Comparison of ENCODE assay signal across 22 cellular contexts in the genomic region with DNA sequence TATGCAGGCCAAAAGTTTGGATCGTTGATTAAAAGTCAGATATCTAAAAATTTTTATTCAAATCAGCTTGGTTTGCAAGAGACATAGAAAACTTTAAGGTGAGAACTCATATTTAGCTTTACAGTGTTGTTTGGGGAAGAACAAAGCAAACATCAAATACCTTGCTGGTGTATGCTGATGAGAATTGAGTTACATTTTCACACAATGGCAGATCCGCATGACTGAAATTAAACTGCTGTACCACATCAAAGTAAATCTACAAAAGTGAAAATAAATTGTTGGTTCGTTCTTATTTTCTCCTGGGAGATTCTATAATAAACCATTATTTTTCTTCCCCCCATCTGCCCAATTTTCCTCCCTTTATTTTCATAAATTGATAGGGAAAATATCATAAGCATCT.
"Had no signal": no experiment of that assay in that cellular context is flagged by ENCODE, and none has a peak within 500 bp of the region (broad histone marks: within the 10 kb centered on the region; RNA-seq: fewer than 3 reads in every experiment).

No MANE protein-coding gene starts in this region.

- DNase-seq: effector CD8-positive, alpha-beta T cell; endodermal cell; foreskin fibroblast; gastrocnemius medialis; head of caudate nucleus; left ventricle myocardium superior; lower lobe of right lung; naive thymus-derived CD8-positive, alpha-beta T cell; nephron progenitor cell; nucleus accumbens; psoas muscle; right cardiac atrium; sigmoid colon; stimulated activated CD4-positive, alpha-beta T cell treated with anti-CD3 and anti-CD28 coated beads, Interleukin-4, amount 100 ng/mL, for 4 hours; stimulated activated naive CD8-positive, alpha-beta T cell treated with anti-CD3 and anti-CD28 coated beads, Interleukin-15, Interleukin-2, amounts not matched to agents 100 U/mL and 50 U/mL, for 24 hours; substantia nigra; testis; tibial artery had no signal

- H3K9me3 ChIP-seq: gastrocnemius medialis, lower lobe of right lung, psoas muscle, sigmoid colon, testis, tibial artery had no signal

- H3K36me3 ChIP-seq: gastrocnemius medialis, lower lobe of right lung, sigmoid colon, tibial artery had no signal

- H3K4me3 ChIP-seq: gastrocnemius medialis, lower lobe of right lung, psoas muscle, sigmoid colon, testis, tibial artery had no signal

- H3K27me3 ChIP-seq: gastrocnemius medialis, sigmoid colon, testis, tibial artery had no signal

- FAIRE-seq: keratinocyte had no signal

- H3K27ac ChIP-seq: epithelial cell of prostate, gastrocnemius medialis, lower lobe of right lung, psoas muscle, sigmoid colon, testis, tibial artery had no signal

- H3K4me1 ChIP-seq: gastrocnemius medialis, lower lobe of right lung, psoas muscle, sigmoid colon, tibial artery had no signal

- ATAC-seq: esophagus mucosa; gastrocnemius medialis; left ventricle myocardium superior; lower lobe of right lung; naive thymus-derived CD8-positive, alpha-beta T cell; psoas muscle; right cardiac atrium; stimulated activated memory B cell treated with anti-CD40 and anti-IgM and Interleukin-4, amounts not matched to agents 10 μg/mL and 1 μg/mL and 100 μg/mL, for 72 hours; stimulated activated naive CD8-positive, alpha-beta T cell treated with anti-CD3 and anti-CD28 coated beads, Interleukin-15, Interleukin-2, amounts not matched to agents 100 U/mL and 50 U/mL, for 24 hours had no signal
